ENCODE assay signal across 10 cellular contexts in genomic region chr4:762211-763190, GRCh38. TPM values are rescaled to one million over a fixed set of nuclear protein-coding genes. Genes with fewer than 3 reads are reported as not detected.
DNase-seq lines count a peak whose midpoint lies in the region; ATAC-seq and TF ChIP-seq lines count a peak whose summit lies in the region.
"Had no signal": no experiment of that assay in that cellular context is flagged by ENCODE, and none has a peak within 500 bp of the region (broad histone marks: within the 10 kb centered on the region; RNA-seq: fewer than 3 reads in every experiment).

No MANE protein-coding gene starts in this region.

- ATAC-seq in DND-41 (ENCODE audit: insufficient read depth, low read depth) (peak; percentile 30; the same call in 2 of the 3 replicates), GM18511 (IDR thresholded peaks at IDR 0.05; ENCODE audit: unreplicated experiment) (no peak)
- no peak for ATAC-seq in naive thymus-derived CD8-positive, alpha-beta T cell

- peaks cover 22% of the 10 kb centered on the region for H3K79me2 ChIP-seq in DND-41 (ENCODE audit: insufficient read depth, low read length)

- H3K27ac Mint-ChIP-seq in naive thymus-derived CD8-positive, alpha-beta T cell, result peak overlapping the region in 6 of 10 donors; percentile 9 to 60 (median 41)

- DNase-seq in DND-41, result no peak
- DNase-seq in HuH-7.5 (ENCODE audit: low spot score), result peak; percentile 61
- peak; percentile 30 to 39 for DNase-seq in cardiac fibroblast (ENCODE audit: low read depth in 2 of 2)
- no peak for DNase-seq in naive thymus-derived CD8-positive, alpha-beta T cell
- no peak for DNase-seq in activated CD4-positive, alpha-beta T cell treated with anti-CD3 and anti-CD28 coated beads, Interleukin-2, amount 50 U/mL, for 1 hour
- DNase-seq in occipital lobe (lab: John Stamatoyannopoulos, UW), result no peak
- no peak for DNase-seq in NCI-H1092 (lab: John Stamatoyannopoulos, UW)
- DNase-seq: stimulated activated CD4-positive, alpha-beta T cell treated with anti-CD3 and anti-CD28 coated beads, Interleukin-2, amount 100 ng/mL, for 48 hours had no signal

- H3K4me3 ChIP-seq in DND-41 (ENCODE audit: low read depth in 1 of 2, low read length in 2 of 2) (no peak overlapping the region), cardiac fibroblast (replicated peaks in 1 of 2; ENCODE audit: low read depth in 2 of 2, low read length in 2 of 2) (no peak overlapping the region)

- no peaks in the 10 kb centered on the region for H3K9me3 ChIP-seq in DND-41 (ENCODE audit: insufficient read depth, low read length, severe bottlenecking)

- peaks cover 0 to 9% (median 0%) of the 10 kb centered on the region in 9 donors for H3K9me3 Mint-ChIP-seq in naive thymus-derived CD8-positive, alpha-beta T cell
- H3K9me3 Mint-ChIP-seq: activated naive CD4-positive, alpha-beta T cell treated with anti-CD3 and anti-CD28 coated beads, Interleukin-2, amount 50 U/mL, for 24 hours had no signal

- no peak overlapping the region for H3K4me2 ChIP-seq in DND-41 (ENCODE audit: insufficient read depth, low read length)

- peaks cover 0 to 54% (median 19%) of the 10 kb centered on the region in 3 donors for H3K36me3 Mint-ChIP-seq in naive thymus-derived CD8-positive, alpha-beta T cell

- POLR2A ChIA-PET in naive thymus-derived CD8-positive, alpha-beta T cell (lab: Charles Lee), result no interaction called here

- H3K27ac ChIP-seq in DND-41 (ENCODE audit: low read length), result no peak overlapping the region

- H3K4me1 ChIP-seq in DND-41 (ENCODE audit: insufficient read depth, low read length), result no peaks in the 10 kb centered on the region

- H3K27me3 Mint-ChIP-seq in naive thymus-derived CD8-positive, alpha-beta T cell, result no peaks in the 10 kb centered on the region
- H3K27me3 Mint-ChIP-seq: activated naive CD4-positive, alpha-beta T cell treated with anti-CD3 and anti-CD28 coated beads, Interleukin-2, amount 50 U/mL, for 24 hours had no signal

- peaks cover 7 to 32% (median 15%) of the 10 kb centered on the region in 4 donors for H3K4me1 Mint-ChIP-seq in naive thymus-derived CD8-positive, alpha-beta T cell

- no peaks in the 10 kb centered on the region for H3K27me3 ChIP-seq in DND-41 (ENCODE audit: insufficient read depth, low read length, poor library complexity)

- H4K20me1 ChIP-seq in DND-41 (ENCODE audit: insufficient read depth, low read length), result peaks cover 54% of the 10 kb centered on the region

- TF ChIP-seq CTCF in DND-41 (IDR thresholded peaks at IDR 0.05; ENCODE audit: borderline replicate concordance, extremely low read depth, low read length, poor library complexity, severe bottlenecking), result peak; percentile 48
- peak; percentile 35 for TF ChIP-seq CTCF in cardiac fibroblast (IDR thresholded peaks at IDR 0.05; ENCODE audit: low read depth, low read length)

- H3K36me3 ChIP-seq in DND-41 (ENCODE audit: insufficient read depth, low read length), result peaks cover 76% of the 10 kb centered on the region

- no peak overlapping the region for H3K9ac ChIP-seq in DND-41 (ENCODE audit: low read depth, low read length)

- H3K4me3 Mint-ChIP-seq in naive thymus-derived CD8-positive, alpha-beta T cell, result peak overlapping the region in 2 of 10 donors; percentile 3 to 7
- H3K4me3 Mint-ChIP-seq: activated naive CD4-positive, alpha-beta T cell treated with anti-CD3 and anti-CD28 coated beads, Interleukin-2, amount 50 U/mL, for 24 hours had no signal

- H2AFZ ChIP-seq in DND-41 (ENCODE audit: low read depth, low read length), result no peak overlapping the region

RNA-seq across cellular contexts. Expression of gene PCGF3, which starts 56.9 kb away (rescaled TPM):
- total RNA-seq in naive thymus-derived CD8-positive, alpha-beta T cell, result 10 to 100 TPM; 45.6 to 49.3 TPM
- polyA plus RNA-seq in naive thymus-derived CD8-positive, alpha-beta T cell, result 1 to 10 TPM; 3.4 to 4.4 (median 3.9) TPM
- total RNA-seq in occipital lobe, result 82.7 TPM

Comparison
In these comparisons a context has a peak if more than half of its experiments do, and no peak if none do; other contexts are left out.
1. DNase-seq: peak in HuH-7.5 (single experiment) and cardiac fibroblast (2 of 2); none in DND-41 (single experiment), naive thymus-derived CD8-positive, alpha-beta T cell (0 of 10), activated CD4-positive, alpha-beta T cell treated with anti-CD3 and anti-CD28 coated beads, Interleukin-2, amount 50 U/mL, for 1 hour (single experiment), occipital lobe (single experiment) and NCI-H1092 (single experiment).